20 cellular contexts compared by ENCODE assay signal in genomic region chr10:492896-493295, GRCh38.
"Had no signal": no experiment of that assay in that cellular context is flagged by ENCODE, and none has a peak within 500 bp of the region (broad histone marks: within the 10 kb centered on the region; RNA-seq: fewer than 3 reads in every experiment).

No MANE protein-coding gene starts in this region.

- H3K27ac Mint-ChIP-seq: activated CD4-positive, alpha-beta T cell treated with anti-CD3 and anti-CD28 coated beads for 36 hours; activated naive CD8-positive, alpha-beta T cell treated with anti-CD3 and anti-CD28 coated beads for 36 hours; endodermal cell; stimulated activated naive CD8-positive, alpha-beta T cell treated with anti-CD3 and anti-CD28 coated beads, Interleukin-15, Interleukin-2, amounts not matched to agents 100 ng/mL and 50 ng/mL, for 24 hours; WTC11 had no signal

- H3K4me1 Mint-ChIP-seq: activated CD4-positive, alpha-beta T cell treated with anti-CD3 and anti-CD28 coated beads for 36 hours; activated naive CD8-positive, alpha-beta T cell treated with anti-CD3 and anti-CD28 coated beads for 36 hours had no signal

- H3K9me3 Mint-ChIP-seq: activated naive CD8-positive, alpha-beta T cell treated with anti-CD3 and anti-CD28 coated beads for 36 hours; endodermal cell; stimulated activated naive CD8-positive, alpha-beta T cell treated with anti-CD3 and anti-CD28 coated beads, Interleukin-15, Interleukin-2, amounts not matched to agents 100 ng/mL and 50 ng/mL, for 24 hours; WTC11 had no signal

- H3K27ac ChIP-seq: coronary artery, lower lobe of right lung had no signal

- ATAC-seq: activated CD4-positive, alpha-beta T cell treated with anti-CD3 and anti-CD28 coated beads for 36 hours; left lobe of liver; lower lobe of right lung; WTC11 had no signal

- H3K36me3 ChIP-seq: lower lobe of right lung, tibial artery, uterus had no signal

- H3K36me3 Mint-ChIP-seq: activated naive CD8-positive, alpha-beta T cell treated with anti-CD3 and anti-CD28 coated beads for 36 hours; WTC11 had no signal

- H3K4me3 Mint-ChIP-seq: activated CD4-positive, alpha-beta T cell treated with anti-CD3 and anti-CD28 coated beads for 36 hours; activated naive CD8-positive, alpha-beta T cell treated with anti-CD3 and anti-CD28 coated beads for 36 hours; endodermal cell; nephron progenitor cell; stimulated activated naive CD8-positive, alpha-beta T cell treated with anti-CD3 and anti-CD28 coated beads, Interleukin-15, Interleukin-2, amounts not matched to agents 100 ng/mL and 50 ng/mL, for 24 hours; WTC11 had no signal

- H3K27me3 ChIP-seq: tibial artery, uterus had no signal

- H3K27me3 Mint-ChIP-seq: activated naive CD8-positive, alpha-beta T cell treated with anti-CD3 and anti-CD28 coated beads for 36 hours had no signal

- H3K9me3 ChIP-seq: lower lobe of right lung, tibial artery, uterus had no signal

- H3K4me3 ChIP-seq: coronary artery, lower lobe of right lung, tibial artery, uterus had no signal

- DNase-seq: activated CD4-positive, alpha-beta T cell treated with anti-CD3 and anti-CD28 coated beads for 36 hours; activated CD4-positive, alpha-beta T cell treated with anti-CD3 and anti-CD28 coated beads, Interleukin-2, amount 50 U/mL, for 48 hours; activated naive CD4-positive, alpha-beta T cell treated with Interleukin-2 at 50 U/mL for 16 hours; activated naive CD8-positive, alpha-beta T cell treated with anti-CD3 and anti-CD28 coated beads for 36 hours; activated T-cell treated with anti-CD3 and anti-CD28 coated beads, Interleukin-2, amount 50 U/mL, for 48 hours; amniotic stem cell; cerebellar nuclear complex; endodermal cell; foreskin fibroblast; lower lobe of right lung; nephron progenitor cell; stimulated activated CD4-positive, alpha-beta T cell treated with anti-CD3 and anti-CD28 coated beads, Interleukin-12 subunit alpha, Interleukin-12 subunit beta, amount 100 ng/mL, for 4 hours; T-helper 1 cell; T-helper 9 cell; uterus had no signal
